ENCODE assay signal across 12 cellular contexts in genomic region chr1:212863345-212863744, GRCh38. TPM values are rescaled to one million over a fixed set of nuclear protein-coding genes. Genes with fewer than 3 reads are reported as not detected.
"Had no signal": no experiment of that assay in that cellular context is flagged by ENCODE, and none has a peak within 500 bp of the region (broad histone marks: within the 10 kb centered on the region; RNA-seq: fewer than 3 reads in every experiment).

No MANE protein-coding gene starts in this region.

RNA-seq across cellular contexts. Expression of gene SPATA45, which starts 15.9 kb away (rescaled TPM):
- total RNA-seq: activated CD4-positive, alpha-beta T cell treated with anti-CD3 and anti-CD28 coated beads, Interleukin-2, amount 10 ng/mL, durations not matched to agents 24 days and 14 days; activated CD8-positive, alpha-beta memory T cell treated with anti-CD3 and anti-CD28 coated beads for 36 hours; activated CD8-positive, alpha-beta T cell treated with anti-CD3 and anti-CD28 coated beads for 36 hours; activated naive CD8-positive, alpha-beta T cell treated with anti-CD3 and anti-CD28 coated beads for 36 hours; activated T-cell treated with anti-CD3 and anti-CD28 coated beads, Interleukin-2, amount 50 U/mL, for 72 hours; activated T-helper 17 cell treated with anti-CD3 and anti-CD28 coated beads, Interleukin-2, amount 50 U/mL, for 72 hours; cardiac septum; PC-3; Peyer's patch; SJSA1 had no signal
- polyA plus RNA-seq: aorta, SK-N-SH had no signal
